Comparison of ENCODE assay signal across 12 cellular contexts in genomic region chr9:31302620-31303418, GRCh38.
DNase-seq lines count a peak whose midpoint lies in the region; ATAC-seq, FAIRE-seq and TF ChIP-seq lines count a peak whose summit lies in the region.
"Had no signal": no experiment of that assay in that cellular context is flagged by ENCODE, and none has a peak within 500 bp of the region (broad histone marks: within the 10 kb centered on the region; RNA-seq: fewer than 3 reads in every experiment).

No MANE protein-coding gene starts in this region.

- H3K9me1 ChIP-seq in keratinocyte (ENCODE audit: control insufficient read depth, extremely low read depth, insufficient read depth, low read length): no peaks in the 10 kb centered on the region

- H3K36me3 ChIP-seq in keratinocyte (ENCODE audit: control insufficient read depth in 2 of 2, extremely low read depth in 1 of 2, insufficient read depth in 2 of 2, low read length in 2 of 2): no peaks in the 10 kb centered on the region
- no peaks in the 10 kb centered on the region for H3K36me3 ChIP-seq in neural progenitor cell

- dilution Hi-C loops in keratinocyte (cut with MboI; ENCODE audit: extremely low pct_ligation_motif_present, low sequenced_read_pairs): no loop called here

- no peak overlapping the region for H3K4me3 Mint-ChIP-seq in neural progenitor cell

- H3K79me2 ChIP-seq in keratinocyte (ENCODE audit: control insufficient read depth, insufficient read depth, low read length): no peaks in the 10 kb centered on the region
- no peaks in the 10 kb centered on the region for H3K79me2 ChIP-seq in neural progenitor cell (ENCODE audit: low read depth)

- no peaks in the 10 kb centered on the region for H3K27me3 Mint-ChIP-seq in neural progenitor cell (ENCODE audit: insufficient read depth, low read depth)

- no peaks in the 10 kb centered on the region for H3K36me3 Mint-ChIP-seq in neural progenitor cell

- peaks cover 3% of the 10 kb centered on the region for H3K9me3 Mint-ChIP-seq in neural progenitor cell
- H3K9me3 Mint-ChIP-seq: activated T-helper 1 cell treated with anti-CD3 and anti-CD28 coated beads, Interleukin-12 subunit alpha, Interleukin-12 subunit beta, Interleukin-2, Interleukin-4 antibody, amounts not matched to agents 30 ng/mL and 10 ng/mL and 1 ng/mL, durations not matched to agents 14 hours and 24 hours and 36 hours had no signal

- peak; percentile 49 to 55 for ATAC-seq in activated CD4-positive, CD25-positive, alpha-beta regulatory T cell treated with anti-CD3 and anti-CD28 coated beads, Interleukin-2, amount 50 U/mL, for 24 hours
- peak; percentile 81 for ATAC-seq in GM21576 (IDR thresholded peaks at IDR 0.05; ENCODE audit: unreplicated experiment)
- peak; percentile 61 for ATAC-seq in HG03354 (IDR thresholded peaks at IDR 0.05; ENCODE audit: poor library complexity, severe bottlenecking, unreplicated experiment)

- H3K27me3 ChIP-seq in keratinocyte (ENCODE audit: control insufficient read depth, extremely low read depth, insufficient read depth, low read length): no peaks in the 10 kb centered on the region
- H3K27me3 ChIP-seq in neural progenitor cell: no peaks in the 10 kb centered on the region

- no peaks in the 10 kb centered on the region for H3F3A ChIP-seq in neural progenitor cell (ENCODE audit: low read depth)

- no peak for DNase-seq in activated CD4-positive, CD25-positive, alpha-beta regulatory T cell treated with anti-CD3 and anti-CD28 coated beads, Interleukin-2, amount 50 U/mL, for 72 hours
- no peak for DNase-seq in keratinocyte (ENCODE audit: low read depth, low spot score)
- no peak for DNase-seq in NCI-H1105 treated with DMSO at 0.1 percent for 48 hours (lab: John Stamatoyannopoulos, UW)
- no peak for DNase-seq in neural progenitor cell (ENCODE audit: low spot score)
- no peak for DNase-seq in superior temporal gyrus (ENCODE audit: extremely low spot score)
- DNase-seq: NCI-H2227 treated with DMSO at 0.1 percent for 48 hours; stimulated activated CD4-positive, alpha-beta T cell treated with anti-CD3 and anti-CD28 coated beads, Interleukin-2, amount 100 ng/mL, for 48 hours had no signal

- peak; percentile 52 for FAIRE-seq in keratinocyte (lab: Jason Lieb, UNC)
- FAIRE-seq: urothelium cell line had no signal

- H2AFZ ChIP-seq in keratinocyte (ENCODE audit: control insufficient read depth, low read length) (peak overlapping the region; percentile 72), neural progenitor cell (replicated peaks) (no peak overlapping the region)

- no peak overlapping the region for H3K27ac Mint-ChIP-seq in neural progenitor cell

- no peak overlapping the region for H3K27ac ChIP-seq in keratinocyte (ENCODE audit: control insufficient read depth, insufficient read depth, low read length)
- H3K27ac ChIP-seq in neural progenitor cell: no peak overlapping the region

- H3K9me3 ChIP-seq in keratinocyte (ENCODE audit: control insufficient read depth, low read depth, low read length) (no peaks in the 10 kb centered on the region), neural progenitor cell (ENCODE audit: low read depth) (no peaks in the 10 kb centered on the region)

- no peak overlapping the region for H3K4me3 ChIP-seq in keratinocyte (ENCODE audit: control insufficient read depth in 2 of 3, extremely low read depth in 1 of 3, insufficient read depth in 2 of 3, low read depth in 1 of 3, low read length in 3 of 3)
- H3K4me3 ChIP-seq in neural progenitor cell: no peak overlapping the region

- no peak overlapping the region for H3K9ac ChIP-seq in keratinocyte (ENCODE audit: control insufficient read depth, extremely low read depth, insufficient read depth, low read length)
- H3K9ac ChIP-seq in neural progenitor cell: no peak overlapping the region

- TF ChIP-seq CTCF in keratinocyte (optimal IDR thresholded peaks at IDR 0.05 in 1 of 3, IDR thresholded peaks at IDR 0.05 in 1 of 3, conservative IDR thresholded peaks at IDR 0.05 in 1 of 3; ENCODE audit: extremely low read depth in 1 of 3, insufficient read depth in 2 of 3, low read length in 3 of 3): no peak
- TF ChIP-seq CTCF in neural progenitor cell (IDR thresholded peaks at IDR 0.05): no peak

- no peak overlapping the region for H3K4me2 ChIP-seq in keratinocyte (ENCODE audit: control insufficient read depth, extremely low read depth, insufficient read depth, low read depth, low read length)
- no peak overlapping the region for H3K4me2 ChIP-seq in neural progenitor cell

- H3K4me1 Mint-ChIP-seq in neural progenitor cell: no peaks in the 10 kb centered on the region

- H3K4me1 ChIP-seq in keratinocyte (ENCODE audit: control insufficient read depth, extremely low read depth, insufficient read depth, low read length): peaks cover 15% of the 10 kb centered on the region
- H3K4me1 ChIP-seq in neural progenitor cell: no peaks in the 10 kb centered on the region

- H4K20me1 ChIP-seq in keratinocyte (ENCODE audit: control insufficient read depth, extremely low read depth, insufficient read depth, low read length) (no peaks in the 10 kb centered on the region), neural progenitor cell (ENCODE audit: low read depth) (no peaks in the 10 kb centered on the region)
